20 cellular contexts compared by ENCODE assay signal in the genomic region with DNA sequence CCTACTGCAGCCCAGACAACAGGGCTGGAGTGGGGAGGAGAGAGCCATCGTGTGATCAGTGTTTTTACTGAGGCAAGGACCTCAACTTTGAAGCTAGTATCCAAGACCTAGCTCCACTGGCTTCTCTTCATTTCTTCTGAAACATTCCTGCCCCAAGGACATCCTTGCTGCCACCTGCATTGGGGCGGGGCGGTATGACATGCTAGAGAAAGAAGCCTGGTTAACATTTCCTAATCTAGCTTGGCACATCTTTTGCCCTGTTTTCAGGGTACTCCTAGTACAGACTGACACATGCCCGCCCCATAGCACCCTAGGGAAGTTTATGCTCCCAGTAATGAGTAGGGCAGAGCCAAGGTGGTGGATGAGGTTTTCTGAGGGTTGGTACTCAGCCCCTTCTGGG. TPM values are rescaled to one million over a fixed set of nuclear protein-coding genes. Genes with fewer than 3 reads are reported as not detected.
DNase-seq lines count a peak whose midpoint lies in the region; TF ChIP-seq lines count a peak whose summit lies in the region.
"Had no signal": no experiment of that assay in that cellular context is flagged by ENCODE, and none has a peak within 500 bp of the region (broad histone marks: within the 10 kb centered on the region; RNA-seq: fewer than 3 reads in every experiment).

No MANE protein-coding gene starts in this region.

- H3K4me3 ChIP-seq in esophagus squamous epithelium (no peak overlapping the region), trophoblast cell (ENCODE audit: low read depth, low read length) (no peak overlapping the region), MM.1S (ENCODE audit: low read length) (no peak overlapping the region), coronary artery (no peak overlapping the region)
- H3K4me3 ChIP-seq: GM12878, GM23338 had no signal

- no peaks in the 10 kb centered on the region for H3K36me3 Mint-ChIP-seq in CD14-positive monocyte

- H3K9me2 ChIP-seq in MM.1S (replicated peaks; ENCODE audit: insufficient read depth, low read length) = no peaks in the 10 kb centered on the region

- WGBS in esophagus squamous epithelium, 2 donors = 10 to 27% methylated on average over 2 to 4 of the region's 4 CpGs
- no CpG with 5 or more reads among the region's 4 CpGs for WGBS in trophoblast cell (ENCODE audit: extremely low coverage, insufficient coverage, insufficient read length)

- peak overlapping the region; percentile 8 for H2BK12ac ChIP-seq in trophoblast cell (ENCODE audit: low read length)

- H3K4me1 ChIP-seq in esophagus squamous epithelium (peaks cover 14 to 50% (median 30%) of the 10 kb centered on the region in 3 donors), trophoblast cell (ENCODE audit: control insufficient read depth in 1 of 2, insufficient read depth in 2 of 2, low read length in 2 of 2) (peaks cover 0 to 1% of the 10 kb centered on the region in 2 experiments), MM.1S (ENCODE audit: low read length) (peaks cover 8% of the 10 kb centered on the region)
- H3K4me1 ChIP-seq: Caco-2 had no signal

- H3K4me2 ChIP-seq in trophoblast cell (ENCODE audit: low read length) (no peak overlapping the region), MM.1S (ENCODE audit: low read depth, low read length) (no peak overlapping the region)
- H3K4me2 ChIP-seq: GM23338 had no signal

- H3K27ac ChIP-seq in cingulate gyrus (ENCODE audit: low read depth, low read length) (peak overlapping the region; percentile 91), esophagus squamous epithelium (peak overlapping the region; percentile 63 to 78 (median 73)), trophoblast cell (ENCODE audit: low read depth, low read length) (no peak overlapping the region), MM.1S (ENCODE audit: low read length) (no peak overlapping the region), coronary artery (no peak overlapping the region)

- H2BK5ac ChIP-seq in trophoblast cell (ENCODE audit: low read depth, low read length, poor library complexity) = no peak overlapping the region

- no peak overlapping the region for H3K4me3 Mint-ChIP-seq in CD14-positive monocyte
- H3K4me3 Mint-ChIP-seq: GM23338 had no signal

- no peak overlapping the region for H4K91ac ChIP-seq in trophoblast cell (ENCODE audit: low read depth, low read length)

- H3K27ac Mint-ChIP-seq in CD14-positive monocyte = no peak overlapping the region
- H3K27ac Mint-ChIP-seq: GM23338 had no signal

- H3K4me1 Mint-ChIP-seq in CD14-positive monocyte = peaks cover 11% of the 10 kb centered on the region

- H3K9me3 ChIP-seq in esophagus squamous epithelium (no peaks in the 10 kb centered on the region), trophoblast cell (ENCODE audit: insufficient read depth, low read depth, low read length) (no peaks in the 10 kb centered on the region), MM.1S (replicated peaks; ENCODE audit: insufficient read depth, low read length) (no peaks in the 10 kb centered on the region)
- H3K9me3 ChIP-seq: Caco-2 had no signal

- H3K23ac ChIP-seq in trophoblast cell (ENCODE audit: low read length) = no peak overlapping the region

- peak overlapping the region; percentile 16 for H2AK5ac ChIP-seq in trophoblast cell (ENCODE audit: low read length)

- DNase-seq in esophagus squamous epithelium (lab: John Stamatoyannopoulos, UW) (no peak), trophoblast cell (peak; percentile 27 to 59), CD14-positive monocyte (ENCODE audit: low spot score) (no peak), MM.1S (no peak), coronary artery (ENCODE audit: low spot score) (no peak), DMS153 treated with DMSO at 0.1 percent for 48 hours (lab: John Stamatoyannopoulos, UW; ENCODE audit: unreplicated experiment) (no peak)
- DNase-seq: ACHN, Caco-2, Kasumi-1, NCI-H1105, NCI-H187, NCI-H2107, NCI-H2227 treated with DMSO at 0.1 percent for 48 hours, NCI-H524, NCI-H82, SIG-M5 had no signal

- H3K27me3 Mint-ChIP-seq in CD14-positive monocyte (ENCODE audit: low read depth in 3 of 3) = peaks cover 6 to 23% (median 14%) of the 10 kb centered on the region in 3 donors

- peaks cover 0 to 3% (median 0%) of the 10 kb centered on the region in 7 donors for H3K9me3 Mint-ChIP-seq in CD14-positive monocyte
- H3K9me3 Mint-ChIP-seq: GM23338 had no signal

- TF ChIP-seq CTCF in esophagus squamous epithelium (IDR thresholded peaks at IDR 0.05) (no peak), CD14-positive monocyte (IDR thresholded peaks at IDR 0.05) (no peak), MM.1S (IDR thresholded peaks at IDR 0.05; ENCODE audit: low read length) (no peak), coronary artery (IDR thresholded peaks at IDR 0.05) (no peak)

- intact Hi-C loops in esophagus squamous epithelium (cut with DNase I) = loop anchor here (2.0 to 10.0 kb wide), 2 partner anchors 58 to 170 kb away; no protein-coding TSS in a partner anchor
- intact Hi-C loops in CD14-positive monocyte (cut with micrococcal nuclease) = loop anchor here in 1 of 2 donors (5.0 kb wide), 1 partner anchor 172 kb away; no protein-coding TSS in a partner anchor

- no peak overlapping the region for H4K12ac ChIP-seq in trophoblast cell (ENCODE audit: low read depth, low read length)

- TF ChIP-seq POLR2A in esophagus squamous epithelium (IDR thresholded peaks at IDR 0.05) = no peak

- H2AFZ ChIP-seq in trophoblast cell (ENCODE audit: insufficient read depth, low read length, poor library complexity) (no peak overlapping the region), MM.1S (ENCODE audit: low read length) (no peak overlapping the region)
- H2AFZ ChIP-seq: GM23338 had no signal

- H3K9ac ChIP-seq in trophoblast cell (ENCODE audit: low read length) = no peak overlapping the region
- H3K9ac ChIP-seq in MM.1S (ENCODE audit: low read length) = no peak overlapping the region

- no peak overlapping the region for H3K18ac ChIP-seq in trophoblast cell (ENCODE audit: low read length)

- H3K79me2 ChIP-seq in trophoblast cell (ENCODE audit: control insufficient read depth, insufficient read depth, low read length, poor library complexity) (no peaks in the 10 kb centered on the region), MM.1S (ENCODE audit: low read length) (no peaks in the 10 kb centered on the region)

- H3K36me3 ChIP-seq in esophagus squamous epithelium (no peaks in the 10 kb centered on the region), trophoblast cell (ENCODE audit: control insufficient read depth in 1 of 2, insufficient read depth in 2 of 2, low read length in 2 of 2) (no peaks in the 10 kb centered on the region), MM.1S (replicated peaks; ENCODE audit: insufficient read depth, low read length) (no peaks in the 10 kb centered on the region)

- no peaks in the 10 kb centered on the region for H3K79me1 ChIP-seq in trophoblast cell (ENCODE audit: low read length)

- H3K14ac ChIP-seq in trophoblast cell (ENCODE audit: low read length) = no peak overlapping the region

- H3K27me3 ChIP-seq in esophagus squamous epithelium (no peaks in the 10 kb centered on the region), trophoblast cell (ENCODE audit: insufficient read depth, low read length) (no peaks in the 10 kb centered on the region), MM.1S (replicated peaks; ENCODE audit: insufficient read depth, low read length) (no peaks in the 10 kb centered on the region)

- no peak overlapping the region for H3K4ac ChIP-seq in trophoblast cell (ENCODE audit: low read depth, low read length)

- no peaks in the 10 kb centered on the region for H3F3A ChIP-seq in MM.1S (ENCODE audit: insufficient read depth, low read length)

- no peak overlapping the region for H2BK120ac ChIP-seq in trophoblast cell (ENCODE audit: insufficient read depth, low read length, poor library complexity)

- no peak overlapping the region for H4K8ac ChIP-seq in trophoblast cell (ENCODE audit: low read depth, low read length)

- H4K20me1 ChIP-seq in MM.1S (ENCODE audit: insufficient read depth, low read length) = no peaks in the 10 kb centered on the region

RNA-seq across cellular contexts. Expression of a gene that starts 17.8 kb away (rescaled TPM):
- total RNA-seq in esophagus squamous epithelium = not detected
- not detected in 2 replicates for polyA plus RNA-seq in trophoblast cell (2013)
- not detected for polyA plus RNA-seq in CD14-positive monocyte
- total RNA-seq: GM12878, GM23338, RPMI7951 had no signal
- polyA plus RNA-seq: GM12878, GM23338 had no signal

RNA-seq across cellular contexts. Expression of a gene that starts 50.3 kb away (rescaled TPM):
- under 1 TPM in 1 of 4 donors, not detected in 3; 0.08 TPM for total RNA-seq in esophagus squamous epithelium
- polyA plus RNA-seq in trophoblast cell (2013) = not detected in 2 replicates
- polyA plus RNA-seq in CD14-positive monocyte = not detected
- total RNA-seq: Caco-2, GM23338, RPMI7951 had no signal
- polyA plus RNA-seq: GM12878, GM23338 had no signal

Comparison
In these comparisons a context has a peak if more than half of its experiments do, and no peak if none do; other contexts are left out.
1. H3K27ac ChIP-seq: peak in cingulate gyrus (single experiment) and esophagus squamous epithelium (4 of 4); none in trophoblast cell (single experiment), MM.1S (single experiment) and coronary artery (0 of 2).
2. DNase-seq: peak in trophoblast cell (2 of 2); none in esophagus squamous epithelium (single experiment), CD14-positive monocyte (single experiment), MM.1S (single experiment), coronary artery (single experiment) and DMS153 treated with DMSO at 0.1 percent for 48 hours (single experiment).